ENCODE assay signal across 8 cellular contexts in genomic region chr7:27183682-27184341, GRCh38. TPM values are rescaled to one million over a fixed set of nuclear protein-coding genes. Genes with fewer than 3 reads are reported as not detected.
A peak's percentile ranks its signal among the peaks of the same experiment; 100 is the strongest.
DNase-seq lines count a peak whose midpoint lies in the region; ATAC-seq and TF ChIP-seq lines count a peak whose summit lies in the region.

No MANE protein-coding gene starts in this region.

- CTCF ChIA-PET in CD4-positive, alpha-beta memory T cell (lab: Charles Lee; ENCODE audit: partially characterized antibody), result interaction anchor here (1.0 to 1.6 kb wide), 3 partner anchors 11 to 508 kb away, joined by 3 to 6 read pairs (median 3); no protein-coding TSS in a partner anchor
- CTCF ChIA-PET in GM10248 (lab: Yijun Ruan, JAX), result interaction anchor here (1.1 to 5.1 kb wide), 2 partner anchors 12 to 23 kb away, joined by 5 to 41 read pairs; no protein-coding TSS in a partner anchor

- no peak overlapping the region for H3K27ac ChIP-seq in CD4-positive, alpha-beta memory T cell (ENCODE audit: low read depth, low read length)

- no peaks in the 10 kb centered on the region for H3K36me3 ChIP-seq in CD4-positive, alpha-beta memory T cell (ENCODE audit: insufficient read depth, low read length)

- peaks cover 0 to 15% (median 1%) of the 10 kb centered on the region in 8 donors for H3K9me3 Mint-ChIP-seq in CD4-positive, alpha-beta memory T cell
- H3K9me3 Mint-ChIP-seq in brain (peaks cover 0 to 19% (median 7%) of the 10 kb centered on the region in 5 experiments), nephron progenitor cell (no peaks in the 10 kb centered on the region)

- TF ChIP-seq CTCF in brain (conservative IDR thresholded peaks at IDR 0.05), result no peak
- no peak for TF ChIP-seq CTCF in nephron progenitor cell (IDR thresholded peaks at IDR 0.05)
- no peak for TF ChIP-seq CTCF in GM10248 (IDR thresholded peaks at IDR 0.05; ENCODE audit: control extremely low read depth, extremely low read depth, low read depth, missing control alignments)

- peak overlapping the region in 7 of 8 donors; percentile 61 to 77 (median 72) for H3K4me3 Mint-ChIP-seq in CD4-positive, alpha-beta memory T cell
- H3K4me3 Mint-ChIP-seq in brain, result peak overlapping the region; percentile 39 to 84 (median 82)
- peak overlapping the region; percentile 82 for H3K4me3 Mint-ChIP-seq in nephron progenitor cell

- POLR2A ChIA-PET in CD4-positive, alpha-beta memory T cell (lab: Charles Lee; ENCODE audit: partially characterized antibody), result interaction anchor here (0.5 to 2.0 kb wide), 7 partner anchors 10 to 984 kb away, joined by 3 to 9 read pairs (median 3); partner anchors contain the start of gene HOXA10
- POLR2A ChIA-PET in GM10248 (lab: Yijun Ruan, JAX), result no interaction called here

- H3K4me1 ChIP-seq in CD4-positive, alpha-beta memory T cell (ENCODE audit: insufficient read depth, low read length), result peaks cover 55% of the 10 kb centered on the region

- peaks cover 27 to 59% (median 42%) of the 10 kb centered on the region in 4 donors for H3K4me1 Mint-ChIP-seq in CD4-positive, alpha-beta memory T cell
- peaks cover 51% of the 10 kb centered on the region for H3K4me1 Mint-ChIP-seq in brain
- H3K4me1 Mint-ChIP-seq in nephron progenitor cell, result peaks cover 75% of the 10 kb centered on the region

- peaks cover 67 to 73% of the 10 kb centered on the region in 2 donors for H3K27me3 Mint-ChIP-seq in CD4-positive, alpha-beta memory T cell
- H3K27me3 Mint-ChIP-seq in brain (peaks cover 100% of the 10 kb centered on the region), nephron progenitor cell (ENCODE audit: low read depth, poor library complexity) (peaks cover 83% of the 10 kb centered on the region)

- ATAC-seq in HG03196 (IDR thresholded peaks at IDR 0.05; ENCODE audit: unreplicated experiment), result no peak

- DNase-seq in CD4-positive, alpha-beta memory T cell, result no peak
- DNase-seq in Kasumi-1 (lab: John Stamatoyannopoulos, UW) (peak; percentile 48 to 55), nephron progenitor cell (peak; percentile 20), HuH-7 (ENCODE audit: low spot score) (no peak), GM10248 (ENCODE audit: extremely low spot score) (no peak)
- DNase-seq in activated CD4-positive, alpha-beta T cell treated with anti-CD3 and anti-CD28 coated beads for 4 hours, result no peak

- peaks cover 76% of the 10 kb centered on the region for H3K27me3 ChIP-seq in CD4-positive, alpha-beta memory T cell (ENCODE audit: insufficient read depth, low read length)

- H3K4me3 ChIP-seq in CD4-positive, alpha-beta memory T cell (ENCODE audit: low read length in 2 of 2), result no peak overlapping the region

- peaks cover 1 to 4% of the 10 kb centered on the region in 2 donors for H3K36me3 Mint-ChIP-seq in CD4-positive, alpha-beta memory T cell
- no peaks in the 10 kb centered on the region for H3K36me3 Mint-ChIP-seq in brain
- peaks cover 4% of the 10 kb centered on the region for H3K36me3 Mint-ChIP-seq in nephron progenitor cell (ENCODE audit: low read depth)

- peak overlapping the region in 3 of 7 donors; percentile 62 to 89 (median 68) for H3K27ac Mint-ChIP-seq in CD4-positive, alpha-beta memory T cell
- H3K27ac Mint-ChIP-seq in brain (peak overlapping the region in 1 of 5 experiments; percentile 51), nephron progenitor cell (peak overlapping the region; percentile 61)

- intact Hi-C loops in CD4-positive, alpha-beta memory T cell (cut with micrococcal nuclease), result loop anchor here (1.0 kb wide), 1 partner anchor 11 kb away; no protein-coding TSS in a partner anchor

- H3K9me3 ChIP-seq in CD4-positive, alpha-beta memory T cell (ENCODE audit: control insufficient read depth in 1 of 2, low read length in 2 of 2), result no peaks in the 10 kb centered on the region

RNA-seq across cellular contexts. Expression of gene HOXA11, which starts 1.2 kb away (rescaled TPM):
- not detected for total RNA-seq in CD4-positive, alpha-beta memory T cell
- polyA plus RNA-seq in CD4-positive, alpha-beta memory T cell, result not detected
- polyA plus RNA-seq in brain (ENCODE audit: insufficient read depth, low read depth, low replicate concordance), result 20.1 TPM

RNA-seq across cellular contexts. Expression of gene HOXA10, which starts 9.7 kb away (rescaled TPM):
- total RNA-seq in CD4-positive, alpha-beta memory T cell, result not detected
- polyA plus RNA-seq in CD4-positive, alpha-beta memory T cell, result not detected
- polyA plus RNA-seq in brain (ENCODE audit: insufficient read depth, low read depth, low replicate concordance), result 62.0 TPM

RNA-seq across cellular contexts. Expression of gene HOXA13, which starts 16.1 kb away (rescaled TPM):
- total RNA-seq in CD4-positive, alpha-beta memory T cell, result not detected
- polyA plus RNA-seq in CD4-positive, alpha-beta memory T cell, result not detected
- polyA plus RNA-seq in brain (ENCODE audit: insufficient read depth, low read depth, low replicate concordance), result 0.54 TPM

RNA-seq across cellular contexts. Expression of gene HOXA9, which starts 18.5 kb away (rescaled TPM):
- total RNA-seq in CD4-positive, alpha-beta memory T cell, result not detected
- polyA plus RNA-seq in CD4-positive, alpha-beta memory T cell, result not detected
- 1.1 TPM for polyA plus RNA-seq in brain (ENCODE audit: insufficient read depth, low read depth, low replicate concordance)

RNA-seq across cellular contexts. Expression of gene HOXA7, which starts 27.3 kb away (rescaled TPM):
- not detected for total RNA-seq in CD4-positive, alpha-beta memory T cell
- not detected for polyA plus RNA-seq in CD4-positive, alpha-beta memory T cell
- polyA plus RNA-seq in brain (ENCODE audit: insufficient read depth, low read depth, low replicate concordance), result 1.3 TPM

Comparison
In these comparisons a context has a peak if more than half of its experiments do, and no peak if none do; other contexts are left out.
1. DNase-seq: peak in Kasumi-1 (2 of 2) and nephron progenitor cell (single experiment); none in CD4-positive, alpha-beta memory T cell (0 of 5), HuH-7 (single experiment), GM10248 (single experiment) and activated CD4-positive, alpha-beta T cell treated with anti-CD3 and anti-CD28 coated beads for 4 hours (0 of 2).
2. RNA of gene HOXA11, which starts 1.2 kb away (polyA plus RNA-seq): 20.1 TPM in brain (single experiment); not detected in CD4-positive, alpha-beta memory T cell; every median in the first group is over 10 times any median in the second.
3. RNA of gene HOXA10, which starts 9.7 kb away (polyA plus RNA-seq): 62.0 TPM in brain (single experiment); not detected in CD4-positive, alpha-beta memory T cell; every median in the first group is over 10 times any median in the second.
4. Peak in every context shown above with its lines, with median percentiles within 50 percentile points of each other: H3K4me3 Mint-ChIP-seq.